In genomic region chr2:47038656-47039501, GRCh38 we compare ENCODE assay signal across 8 cellular contexts.
DNase-seq lines count a peak whose midpoint lies in the region; ATAC-seq and TF ChIP-seq lines count a peak whose summit lies in the region.

No MANE protein-coding gene starts in this region.

- CTCF ChIA-PET in CD4-positive, alpha-beta T cell (lab: Charles Lee): no interaction called here
- CTCF ChIA-PET in naive thymus-derived CD4-positive, alpha-beta T cell (lab: Charles Lee): interaction anchor here (0.7 kb wide), 1 partner anchor 235 kb away, joined by 3 read pairs; no protein-coding TSS in a partner anchor

- no peak overlapping the region for H3K27ac ChIP-seq in CD4-positive, alpha-beta T cell (ENCODE audit: low read depth, low read length)
- H3K27ac ChIP-seq in naive thymus-derived CD4-positive, alpha-beta T cell (ENCODE audit: low read depth, low read length): no peak overlapping the region

- H3K4me1 Mint-ChIP-seq in CD4-positive, alpha-beta T cell (ENCODE audit: low read depth): peaks cover 9% of the 10 kb centered on the region
- peaks cover 7 to 26% (median 16%) of the 10 kb centered on the region in 7 donors for H3K4me1 Mint-ChIP-seq in naive thymus-derived CD4-positive, alpha-beta T cell

- peak overlapping the region; percentile 11 for H3K27ac Mint-ChIP-seq in CD4-positive, alpha-beta T cell
- H3K27ac Mint-ChIP-seq in naive thymus-derived CD4-positive, alpha-beta T cell: peak overlapping the region; percentile 10 to 90 (median 56)

- H3K27me3 ChIP-seq in CD4-positive, alpha-beta T cell (ENCODE audit: control insufficient read depth, insufficient read depth, low read length): no peaks in the 10 kb centered on the region
- H3K27me3 ChIP-seq in naive thymus-derived CD4-positive, alpha-beta T cell (ENCODE audit: control insufficient read depth in 2 of 2, insufficient read depth in 2 of 2, low read length in 2 of 2): no peaks in the 10 kb centered on the region

- no peaks in the 10 kb centered on the region for H3K4me1 ChIP-seq in naive thymus-derived CD4-positive, alpha-beta T cell (ENCODE audit: control insufficient read depth in 2 of 2, insufficient read depth in 2 of 2, low read length in 2 of 2)

- TF ChIP-seq CTCF in CD4-positive, alpha-beta T cell (IDR thresholded peaks at IDR 0.05): no peak

- no peak overlapping the region for H3K4me3 Mint-ChIP-seq in CD4-positive, alpha-beta T cell
- H3K4me3 Mint-ChIP-seq in naive thymus-derived CD4-positive, alpha-beta T cell: peak overlapping the region in 1 of 10 donors; percentile 57

- no peaks in the 10 kb centered on the region for H3K9me3 Mint-ChIP-seq in CD4-positive, alpha-beta T cell
- H3K9me3 Mint-ChIP-seq in naive thymus-derived CD4-positive, alpha-beta T cell: no peaks in the 10 kb centered on the region

- POLR2A ChIA-PET in CD4-positive, alpha-beta T cell (lab: Charles Lee): no interaction called here
- POLR2A ChIA-PET in naive thymus-derived CD4-positive, alpha-beta T cell (lab: Charles Lee): no interaction called here

- in situ Hi-C loops in KBM-7 (cut with MboI; ENCODE audit: low pct_unique_long_range_greater_than_20kb, low sequenced_read_pairs): no loop called here

- H3K4me3 ChIP-seq in naive thymus-derived CD4-positive, alpha-beta T cell (ENCODE audit: low read length): no peak overlapping the region

- no peak for ATAC-seq in CD4-positive, alpha-beta T cell (ENCODE audit: poor library complexity)
- ATAC-seq in GM21786 (IDR thresholded peaks at IDR 0.05; ENCODE audit: unreplicated experiment): peak; percentile 60
- peak; percentile 15 for ATAC-seq in naive thymus-derived CD4-positive, alpha-beta T cell
- ATAC-seq in HG03159 (IDR thresholded peaks at IDR 0.05; ENCODE audit: unreplicated experiment): no peak
- no peak for ATAC-seq in GM19023 (IDR thresholded peaks at IDR 0.05; ENCODE audit: unreplicated experiment)
- no peak for ATAC-seq in HG03025 (IDR thresholded peaks at IDR 0.05; ENCODE audit: low FRiP score, unreplicated experiment)

- H3K9me3 ChIP-seq in CD4-positive, alpha-beta T cell (ENCODE audit: control insufficient read depth, low read length): no peaks in the 10 kb centered on the region
- H3K9me3 ChIP-seq in naive thymus-derived CD4-positive, alpha-beta T cell (ENCODE audit: control insufficient read depth in 2 of 3, low read length in 3 of 3): no peaks in the 10 kb centered on the region

- peaks cover 0 to 71% (median 3%) of the 10 kb centered on the region in 3 experiments for H3K36me3 ChIP-seq in naive thymus-derived CD4-positive, alpha-beta T cell (ENCODE audit: control insufficient read depth in 2 of 3, insufficient read depth in 3 of 3, low read length in 3 of 3)

- DNase-seq in CD4-positive, alpha-beta T cell: no peak
- peak; percentile 36 to 52 for DNase-seq in activated T-cell treated with anti-CD3 and anti-CD28 coated beads, Interleukin-2, amount 50 U/mL, for 48 hours
- DNase-seq in naive thymus-derived CD4-positive, alpha-beta T cell: peak in 1 of 9 donors; percentile 33
- no peak for DNase-seq in KBM-7

- intact Hi-C loops in CD4-positive, alpha-beta T cell (cut with DNase I, micrococcal nuclease): no loop called here
- intact Hi-C loops in naive thymus-derived CD4-positive, alpha-beta T cell (cut with micrococcal nuclease): loop anchor here in 1 of 2 donors (2.0 kb wide), 1 partner anchor 234 kb away; no protein-coding TSS in a partner anchor

- H3K27me3 Mint-ChIP-seq in CD4-positive, alpha-beta T cell: no peaks in the 10 kb centered on the region
- no peaks in the 10 kb centered on the region for H3K27me3 Mint-ChIP-seq in naive thymus-derived CD4-positive, alpha-beta T cell

- peaks cover 70% of the 10 kb centered on the region for H3K36me3 Mint-ChIP-seq in CD4-positive, alpha-beta T cell (ENCODE audit: low read depth)
- peaks cover 4 to 41% (median 8%) of the 10 kb centered on the region in 5 donors for H3K36me3 Mint-ChIP-seq in naive thymus-derived CD4-positive, alpha-beta T cell

Comparison
In these comparisons a context has a peak if more than half of its experiments do, and no peak if none do; other contexts are left out.
1. ATAC-seq: peak in GM21786 (single experiment) and naive thymus-derived CD4-positive, alpha-beta T cell (single experiment); none in CD4-positive, alpha-beta T cell (single experiment), HG03159 (single experiment), GM19023 (single experiment) and HG03025 (single experiment).
2. DNase-seq: peak in activated T-cell treated with anti-CD3 and anti-CD28 coated beads, Interleukin-2, amount 50 U/mL, for 48 hours (2 of 2); none in CD4-positive, alpha-beta T cell (0 of 10) and KBM-7 (single experiment).